In the genomic region with DNA sequence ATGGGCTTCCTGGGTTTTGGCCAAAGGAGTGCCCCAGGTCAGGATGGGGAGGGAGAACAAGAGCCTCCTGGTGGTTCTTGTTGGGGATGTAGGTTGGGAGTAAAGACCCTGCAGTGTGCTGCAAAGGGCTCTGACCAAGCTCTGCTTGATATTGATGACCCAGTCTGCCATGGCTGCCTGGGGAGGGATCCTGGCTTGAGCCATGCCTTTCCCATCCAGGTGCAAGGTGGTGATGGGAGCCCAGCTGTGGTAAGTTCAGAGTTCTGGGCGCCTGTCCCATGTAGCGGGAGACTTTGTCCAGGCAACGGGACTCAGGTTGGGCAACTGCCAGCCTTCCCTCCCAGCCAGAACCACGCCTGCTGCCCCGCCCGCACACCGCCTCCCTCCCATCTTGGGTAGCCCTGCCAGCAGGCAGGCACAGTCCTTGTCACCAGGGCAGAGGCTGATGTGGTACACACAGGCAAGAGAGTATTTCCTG, we compare ENCODE assay signal across 8 cellular contexts. TPM values are rescaled to one million over a fixed set of nuclear protein-coding genes. Genes with fewer than 3 reads are reported as not detected.
DNase-seq lines count a peak whose midpoint lies in the region; ATAC-seq, FAIRE-seq and TF ChIP-seq lines count a peak whose summit lies in the region.

No MANE protein-coding gene starts in this region.

- no peak for FAIRE-seq in H54 (lab: Jason Lieb, UNC)

- no peaks in the 10 kb centered on the region for H3K9me3 ChIP-seq in T-helper 17 cell (ENCODE audit: control insufficient read depth, low read length, poor library complexity, severe bottlenecking)

- H3K27ac Mint-ChIP-seq in T-helper 17 cell (peak overlapping the region; percentile 95), natural killer cell (peak overlapping the region; percentile 95 to 96)

- H3K27me3 Mint-ChIP-seq in T-helper 17 cell, result no peaks in the 10 kb centered on the region
- H3K27me3 Mint-ChIP-seq in natural killer cell (ENCODE audit: low read depth in 2 of 2), result no peaks in the 10 kb centered on the region

- DNase-seq in H54 (ENCODE audit: insufficient read length, low spot score), result peak; percentile 63
- no peak for DNase-seq in T-helper 17 cell
- no peak for DNase-seq in natural killer cell
- no peak for DNase-seq in NCI-H1092 treated with DMSO at 0.1 percent for 48 hours (lab: John Stamatoyannopoulos, UW)
- DNase-seq in omental fat pad (ENCODE audit: low spot score), result no peak

- H3K4me3 Mint-ChIP-seq in T-helper 17 cell, result peak overlapping the region; percentile 99
- H3K4me3 Mint-ChIP-seq in natural killer cell, result peak overlapping the region; percentile 98

- intact Hi-C loops in natural killer cell (cut with micrococcal nuclease), result loop anchor here (1.0 kb wide), 2 partner anchors 8 to 61 kb away; a partner anchor contains a TSS

- H3K36me3 Mint-ChIP-seq in T-helper 17 cell (ENCODE audit: low read depth) (peaks cover 7% of the 10 kb centered on the region), natural killer cell (no peaks in the 10 kb centered on the region)

- ATAC-seq in T-helper 17 cell, result no peak
- ATAC-seq in esophagus mucosa, result peak; percentile 24
- no peak for ATAC-seq in natural killer cell
- no peak for ATAC-seq in omental fat pad (ENCODE audit: low FRiP score)
- ATAC-seq in GM18502 (IDR thresholded peaks at IDR 0.05; ENCODE audit: poor library complexity, unreplicated experiment), result no peak
- no peak for ATAC-seq in HG03097 (IDR thresholded peaks at IDR 0.05; ENCODE audit: low FRiP score, unreplicated experiment)

- no peak for TF ChIP-seq CTCF in natural killer cell (IDR thresholded peaks at IDR 0.05)
- no peak for TF ChIP-seq CTCF in omental fat pad (IDR thresholded peaks at IDR 0.05)

- H3K9me3 Mint-ChIP-seq in natural killer cell, result no peaks in the 10 kb centered on the region

- H3K4me1 Mint-ChIP-seq in T-helper 17 cell, result peaks cover 46% of the 10 kb centered on the region
- peaks cover 54 to 74% of the 10 kb centered on the region in 2 donors for H3K4me1 Mint-ChIP-seq in natural killer cell

- no peak for TF ChIP-seq POLR2A in H54 (IDR thresholded peaks at IDR 0.05; ENCODE audit: low read depth, low read length)

RNA-seq across cellular contexts. Expression of a gene that starts 2.6 kb away (rescaled TPM):
- 100 to 1,000 TPM; 266 to 288 TPM for total RNA-seq in T-helper 17 cell
- total RNA-seq in esophagus mucosa, result 92.0 TPM
- 100 to 1,000 TPM; 428 to 467 (median 447) TPM for total RNA-seq in natural killer cell
- 100 to 1,000 TPM; 157 to 305 (median 241) TPM for total RNA-seq in omental fat pad

RNA-seq across cellular contexts. Expression of a gene that starts 30.4 kb away (rescaled TPM):
- total RNA-seq in T-helper 17 cell (1 to 10 TPM; 1.7 to 1.8 TPM), esophagus mucosa (2.4 TPM), natural killer cell (1 to 10 TPM in 1 of 3 donors, under 1 TPM in 2; 0.97 to 2.0 (median 0.99) TPM), omental fat pad (10 to 100 TPM; 14.2 to 94.1 (median 45.4) TPM)

RNA-seq across cellular contexts. Expression of a gene that starts 33.5 kb away (rescaled TPM):
- total RNA-seq in T-helper 17 cell, result under 1 TPM in 1 of 2 donors, not detected in 1; 0.78 TPM
- total RNA-seq in esophagus mucosa, result 0.60 TPM
- under 1 TPM in 1 of 3 donors, not detected in 2; 0.82 TPM for total RNA-seq in natural killer cell
- 1 to 10 TPM in 1 of 4 donors, under 1 TPM in 2, not detected in 1; 0.56 to 1.5 (median 0.84) TPM for total RNA-seq in omental fat pad

RNA-seq across cellular contexts. Expression of a gene that starts 40.3 kb away (rescaled TPM):
- total RNA-seq in T-helper 17 cell, result not detected
- total RNA-seq in esophagus mucosa, result not detected
- not detected for total RNA-seq in natural killer cell
- not detected for total RNA-seq in omental fat pad

RNA-seq across cellular contexts. Expression of a gene that starts 47.2 kb away (rescaled TPM):
- total RNA-seq in T-helper 17 cell (under 1 TPM in 1 of 2 donors, not detected in 1; 0.10 TPM), esophagus mucosa (0.08 TPM), natural killer cell (not detected), omental fat pad (1 to 10 TPM in 1 of 4 donors, not detected in 3; 1.3 TPM)
